Comparison of ENCODE assay signal across 14 cellular contexts in genomic region chr13:50928088-50928487, GRCh38.
"Had no signal": no experiment of that assay in that cellular context is flagged by ENCODE, and none has a peak within 500 bp of the region (broad histone marks: within the 10 kb centered on the region; RNA-seq: fewer than 3 reads in every experiment).

No MANE protein-coding gene starts in this region.

- H3K9me3 ChIP-seq: pancreas, thyroid gland, vagina had no signal

- DNase-seq: activated naive CD4-positive, alpha-beta T cell treated with anti-CD3 and anti-CD28 coated beads, Interleukin-2, amount 10 ng/mL, durations not matched to agents 7 days and 5 days; amniotic stem cell; central memory CD4-positive, alpha-beta T cell; effector memory CD4-positive, alpha-beta T cell; gastrocnemius medialis; heart left ventricle; mucosa of descending colon; naive thymus-derived CD4-positive, alpha-beta T cell; pancreas; thyroid gland had no signal

- H3K27me3 ChIP-seq: gastrocnemius medialis, heart left ventricle, pancreas, thyroid gland, vagina had no signal

- H3K36me3 ChIP-seq: pancreas, thyroid gland had no signal

- H3K4me3 ChIP-seq: gastrocnemius medialis, heart left ventricle, mucosa of descending colon, pancreas, thyroid gland, vagina had no signal

- ATAC-seq: gastrocnemius medialis; mucosa of descending colon; naive thymus-derived CD4-positive, alpha-beta T cell; pancreas; stimulated activated memory B cell treated with anti-CD40 and anti-IgM and Interleukin-4, amounts not matched to agents 10 μg/mL and 1 μg/mL and 100 μg/mL, for 72 hours had no signal

- H3K4me3 Mint-ChIP-seq: activated naive CD4-positive, alpha-beta T cell treated with anti-CD3 and anti-CD28 coated beads, Interleukin-2, amount 10 ng/mL, durations not matched to agents 7 days and 5 days; dendritic cell treated with granulocyte-macrophage colony-stimulating factor and Interleukin-4, amounts not matched to agents 40 ng/mL and 50 ng/mL, for 4 days; naive thymus-derived CD4-positive, alpha-beta T cell; stimulated activated memory B cell treated with anti-CD40 and anti-IgM and Interleukin-4, amounts not matched to agents 10 μg/mL and 1 μg/mL and 100 μg/mL, for 72 hours had no signal

- H3K27ac Mint-ChIP-seq: activated naive CD4-positive, alpha-beta T cell treated with anti-CD3 and anti-CD28 coated beads, Interleukin-2, amount 10 ng/mL, durations not matched to agents 7 days and 5 days; activated T-helper 2 cell treated with anti-CD3 and anti-CD28 coated beads, Interferon-gamma antibody, Interleukin-2, Interleukin-4, amounts not matched to agents 10 μg/mL and 5 μg/mL and 100 μg/mL, durations not matched to agents 14 hours and 24 hours and 36 hours; stimulated activated memory B cell treated with anti-CD40 and anti-IgM and Interleukin-4, amounts not matched to agents 10 μg/mL and 1 μg/mL and 100 μg/mL, for 72 hours had no signal

- H3K27ac ChIP-seq: gastrocnemius medialis, pancreas, thyroid gland, vagina had no signal

- H3K27me3 Mint-ChIP-seq: activated naive CD4-positive, alpha-beta T cell treated with anti-CD3 and anti-CD28 coated beads, Interleukin-2, amount 10 ng/mL, durations not matched to agents 7 days and 5 days; dendritic cell treated with granulocyte-macrophage colony-stimulating factor and Interleukin-4, amounts not matched to agents 40 ng/mL and 50 ng/mL, for 4 days; naive thymus-derived CD4-positive, alpha-beta T cell; stimulated activated memory B cell treated with anti-CD40 and anti-IgM and Interleukin-4, amounts not matched to agents 10 μg/mL and 1 μg/mL and 100 μg/mL, for 72 hours had no signal
